In genomic region chr20:59949911-59950310, GRCh38 we compare ENCODE assay signal across 23 cellular contexts. TPM values are rescaled to one million over a fixed set of nuclear protein-coding genes. Genes with fewer than 3 reads are reported as not detected.
"Had no signal": no experiment of that assay in that cellular context is flagged by ENCODE, and none has a peak within 500 bp of the region (broad histone marks: within the 10 kb centered on the region; RNA-seq: fewer than 3 reads in every experiment).

No MANE protein-coding gene starts in this region.

- H3K36me3 ChIP-seq: prostate gland had no signal

- H3K27me3 Mint-ChIP-seq: effector memory CD8-positive, alpha-beta T cell had no signal

- H3K36me3 Mint-ChIP-seq: natural killer cell had no signal

- H3K4me3 ChIP-seq: ascending aorta, esophagus muscularis mucosa, hepatocyte, lower lobe of right lung, prostate gland, thoracic aorta, upper lobe of left lung had no signal

- FAIRE-seq: frontal cortex had no signal

- H3K4me3 Mint-ChIP-seq: activated naive CD4-positive, alpha-beta T cell treated with anti-CD3 and anti-CD28 coated beads for 36 hours; immature natural killer cell; natural killer cell had no signal

- DNase-seq: activated CD4-positive, alpha-beta T cell treated with anti-CD3 and anti-CD28 coated beads for 1 hour; activated effector memory CD4-positive, alpha-beta T cell treated with Interleukin-2 at 50 U/mL for 16 hours; activated naive CD4-positive, alpha-beta T cell treated with anti-CD3 and anti-CD28 coated beads for 36 hours; activated T-cell treated with anti-CD3 and anti-CD28 coated beads, Interleukin-2, amount 50 U/mL, for 48 hours; brain microvascular endothelial cell; dermis blood vessel endothelial cell; effector memory CD8-positive, alpha-beta T cell; glutamatergic neuron; immature natural killer cell; lower lobe of right lung; mesendoderm; natural killer cell; stimulated activated CD4-positive, alpha-beta T cell treated with anti-CD3 and anti-CD28 coated beads, Interleukin-2, amount 100 ng/mL, for 48 hours; stimulated activated CD8-positive, alpha-beta memory T cell treated with anti-CD3 and anti-CD28 coated beads, Interleukin-4, amount 100 ng/mL, for 48 hours; stimulated activated naive CD4-positive, alpha-beta T cell; upper lobe of left lung had no signal

- H3K27ac ChIP-seq: ascending aorta, brain microvascular endothelial cell, esophagus muscularis mucosa, hepatocyte, lower lobe of right lung, prostate gland, thoracic aorta had no signal

- H3K9me3 ChIP-seq: ascending aorta, esophagus muscularis mucosa, lower lobe of right lung, prostate gland, thoracic aorta, upper lobe of left lung had no signal

- H3K9me3 Mint-ChIP-seq: activated naive CD4-positive, alpha-beta T cell treated with anti-CD3 and anti-CD28 coated beads for 36 hours; effector memory CD8-positive, alpha-beta T cell; immature natural killer cell; natural killer cell had no signal

RNA-seq across cellular contexts. Expression of gene CDH26, which starts 8.3 kb away (rescaled TPM):
- total RNA-seq: ascending aorta, endothelial cell of umbilical vein had no signal
- polyA plus RNA-seq: immature natural killer cell had no signal
